ENCODE assay signal across 8 cellular contexts in genomic region chrX:53093177-53093655, GRCh38. TPM values are rescaled to one million over a fixed set of nuclear protein-coding genes. Genes with fewer than 3 reads are reported as not detected.
DNase-seq lines count a peak whose midpoint lies in the region; ATAC-seq, FAIRE-seq and TF ChIP-seq lines count a peak whose summit lies in the region.

No MANE protein-coding gene starts in this region.

- DNase-seq in GM18507 (ENCODE audit: extremely low spot score, insufficient read length, low read depth) (peak; percentile 35), HK-2 (ENCODE audit: unreplicated experiment) (peak; percentile 76), NOMO-1 (lab: John Stamatoyannopoulos, UW; ENCODE audit: unreplicated experiment in 2 of 2) (peak; percentile 49 to 76), activated T-cell treated with anti-CD3 and anti-CD28 coated beads for 24 hours (ENCODE audit: low read depth) (peak; percentile 68), epidermal melanocyte (ENCODE audit: insufficient read length, low spot score) (peak; percentile 20), mucosa of descending colon (peak; percentile 85 to 90 (median 87))
- peak; percentile 80 for DNase-seq in stimulated activated CD8-positive, alpha-beta memory T cell treated with anti-CD3 and anti-CD28 coated beads, Interleukin-4, amount 100 ng/mL, for 48 hours

- H3K9me3 ChIP-seq in mucosa of descending colon: no peaks in the 10 kb centered on the region

- H3K4me1 ChIP-seq in mucosa of descending colon (ENCODE audit: low read depth): no peaks in the 10 kb centered on the region

- H3K36me3 ChIP-seq in mucosa of descending colon (ENCODE audit: low read depth): no peaks in the 10 kb centered on the region

- intact Hi-C loops in mucosa of descending colon (cut with DNase I, micrococcal nuclease): no loop called here

- peak; percentile 19 for FAIRE-seq in A204.1 (lab: Jason Lieb, UNC)
- FAIRE-seq in GM18507 (lab: Jason Lieb, UNC): peak; percentile 85

- ATAC-seq in mucosa of descending colon: peak; percentile 79

- peak; percentile 16 for TF ChIP-seq CTCF in mucosa of descending colon (IDR thresholded peaks at IDR 0.05)

- no peak overlapping the region for H3K4me3 ChIP-seq in mucosa of descending colon

RNA-seq across cellular contexts. Expression of gene KANTR, which starts 0.7 kb away (rescaled TPM):
- 10 to 100 TPM; 10.5 to 18.5 (median 15.7) TPM for total RNA-seq in mucosa of descending colon

RNA-seq across cellular contexts. Expression of gene TSPYL2, which starts 11.0 kb away (rescaled TPM):
- total RNA-seq in mucosa of descending colon: 10 to 100 TPM in 2 of 3 donors, 1 to 10 TPM in 1; 6.7 to 78.7 (median 10.4) TPM

RNA-seq across cellular contexts. Expression of gene GPR173, which starts 44.6 kb away (rescaled TPM):
- 1 to 10 TPM in 2 of 3 donors, under 1 TPM in 1; 0.38 to 2.2 (median 1.3) TPM for total RNA-seq in mucosa of descending colon

Comparison
In these comparisons a context has a peak if more than half of its experiments do, and no peak if none do; other contexts are left out.
1. DNase-seq: peak in every context shown above with its lines; median percentile 87 in mucosa of descending colon; 80 in stimulated activated CD8-positive, alpha-beta memory T cell treated with anti-CD3 and anti-CD28 coated beads, Interleukin-4, amount 100 ng/mL, for 48 hours; 76 in HK-2; 68 in activated T-cell treated with anti-CD3 and anti-CD28 coated beads for 24 hours; 62 in NOMO-1; 35 in GM18507; 20 in epidermal melanocyte.